Comparison of ENCODE assay signal across 9 cellular contexts in the genomic region with DNA sequence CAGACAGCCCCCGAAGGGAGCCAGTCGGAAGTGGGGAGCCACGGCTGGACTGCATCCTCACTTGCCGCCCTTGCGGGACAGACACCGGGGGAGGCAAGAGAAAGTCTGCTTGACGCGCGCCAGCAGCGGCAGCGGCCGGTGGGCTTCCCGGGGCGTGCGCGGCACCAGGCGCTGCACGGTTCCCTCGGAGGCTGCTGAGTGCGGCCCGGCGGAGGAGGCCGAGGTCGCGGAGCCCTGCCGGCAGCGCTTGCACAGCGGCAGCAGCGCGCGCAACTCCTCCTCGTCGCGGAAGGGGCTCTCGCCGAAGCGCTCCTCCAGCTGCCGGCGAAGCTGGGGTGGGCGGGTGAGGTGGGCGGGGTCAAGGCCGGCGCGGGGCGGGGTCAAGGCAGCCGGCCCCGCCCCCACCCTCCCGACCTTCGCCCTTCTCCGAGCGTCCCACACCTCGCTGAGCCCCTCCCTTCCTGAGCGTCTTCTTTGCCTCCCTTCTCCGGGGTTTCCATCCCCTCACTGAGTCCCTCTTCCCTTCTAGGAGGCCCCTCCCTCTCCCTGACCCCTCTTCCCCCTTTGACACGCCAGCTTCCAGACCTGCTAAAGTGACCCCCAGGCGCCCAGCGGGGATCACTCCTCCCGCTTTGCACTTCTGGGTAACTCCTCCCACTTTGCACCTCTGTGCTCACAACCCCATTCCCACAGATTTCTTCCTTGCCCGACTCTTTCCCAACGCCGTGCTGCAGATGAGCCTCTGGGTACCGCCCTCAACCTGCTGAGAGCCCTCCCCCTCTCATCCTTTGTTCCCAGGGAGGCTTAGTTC. TPM values are rescaled to one million over a fixed set of nuclear protein-coding genes. Genes with fewer than 3 reads are reported as not detected.
DNase-seq lines count a peak whose midpoint lies in the region; ATAC-seq and TF ChIP-seq lines count a peak whose summit lies in the region.
"Had no signal": no experiment of that assay in that cellular context is flagged by ENCODE, and none has a peak within 500 bp of the region (broad histone marks: within the 10 kb centered on the region; RNA-seq: fewer than 3 reads in every experiment).

No MANE protein-coding gene starts in this region.

- peaks cover 0 to 13% of the 10 kb centered on the region in 2 donors for H3K4me1 Mint-ChIP-seq in natural killer cell
- H3K4me1 Mint-ChIP-seq in stimulated activated naive B cell treated with anti-CD40 and anti-IgM and Interleukin-4, amounts not matched to agents 10 μg/mL and 1 μg/mL and 100 μg/mL, for 72 hours: peaks cover 26 to 28% of the 10 kb centered on the region in 2 donors

- intact Hi-C loops in natural killer cell (cut with micrococcal nuclease): no loop called here

- no peak for TF ChIP-seq POLR2A in erythroblast (IDR thresholded peaks at IDR 0.05; ENCODE audit: low read length)

- no peaks in the 10 kb centered on the region for H3K36me3 Mint-ChIP-seq in natural killer cell
- H3K36me3 Mint-ChIP-seq in stimulated activated naive B cell treated with anti-CD40 and anti-IgM and Interleukin-4, amounts not matched to agents 10 μg/mL and 1 μg/mL and 100 μg/mL, for 72 hours: no peaks in the 10 kb centered on the region

- H3K27ac Mint-ChIP-seq in natural killer cell: peak overlapping the region in 1 of 2 donors; percentile 52
- H3K27ac Mint-ChIP-seq in stimulated activated naive B cell treated with anti-CD40 and anti-IgM and Interleukin-4, amounts not matched to agents 10 μg/mL and 1 μg/mL and 100 μg/mL, for 72 hours: peak overlapping the region; percentile 26

- peak; percentile 59 for ATAC-seq in HG03159 (IDR thresholded peaks at IDR 0.05; ENCODE audit: unreplicated experiment)
- peak; percentile 82 to 96 (median 95) for ATAC-seq in natural killer cell
- ATAC-seq in stimulated activated naive B cell treated with anti-CD40 and anti-IgM and Interleukin-4, amounts not matched to agents 10 μg/mL and 1 μg/mL and 100 μg/mL, for 72 hours (replicated peaks): peak; percentile 85 to 86
- no peak for ATAC-seq in HG03565 (IDR thresholded peaks at IDR 0.05; ENCODE audit: unreplicated experiment)

- no peaks in the 10 kb centered on the region for H3K9me3 Mint-ChIP-seq in natural killer cell
- H3K9me3 Mint-ChIP-seq in stimulated activated naive B cell treated with anti-CD40 and anti-IgM and Interleukin-4, amounts not matched to agents 10 μg/mL and 1 μg/mL and 100 μg/mL, for 72 hours: no peaks in the 10 kb centered on the region

- peaks cover 9 to 17% of the 10 kb centered on the region in 2 donors for H3K27me3 Mint-ChIP-seq in natural killer cell (ENCODE audit: low read depth in 2 of 2)
- H3K27me3 Mint-ChIP-seq in stimulated activated naive B cell treated with anti-CD40 and anti-IgM and Interleukin-4, amounts not matched to agents 10 μg/mL and 1 μg/mL and 100 μg/mL, for 72 hours: peaks cover 6 to 11% of the 10 kb centered on the region in 2 donors

- no peak for TF ChIP-seq CTCF in natural killer cell (IDR thresholded peaks at IDR 0.05)

- peak; percentile 48 for DNase-seq in DMS 273 treated with DMSO at 0.1 percent for 48 hours (lab: John Stamatoyannopoulos, UW)
- DNase-seq in NCI-H82 (lab: John Stamatoyannopoulos, UW): peak; percentile 92
- DNase-seq in activated CD8-positive, alpha-beta memory T cell treated with anti-CD3 and anti-CD28 coated beads, Interleukin-2, amount 50 U/mL, for 4 hours: peak; percentile 68
- DNase-seq in erythroblast (lab: John Stamatoyannopoulos, UW): peak; percentile 66 to 74
- DNase-seq in natural killer cell: peak; percentile 63
- DNase-seq in stimulated activated naive B cell treated with anti-CD40 and anti-IgM and Interleukin-4, amounts not matched to agents 10 μg/mL and 1 μg/mL and 100 μg/mL, for 72 hours: peak; percentile 49

- peak overlapping the region; percentile 82 for H3K4me3 Mint-ChIP-seq in natural killer cell
- H3K4me3 Mint-ChIP-seq in stimulated activated naive B cell treated with anti-CD40 and anti-IgM and Interleukin-4, amounts not matched to agents 10 μg/mL and 1 μg/mL and 100 μg/mL, for 72 hours: peak overlapping the region; percentile 73 to 82

RNA-seq across cellular contexts. Expression of a gene that starts 8.8 kb away (rescaled TPM):
- not detected for total RNA-seq in natural killer cell
- total RNA-seq: T-helper 1 cell treated with Interleukin-12 subunit alpha and Interleukin-12 subunit beta and Interleukin-4 antibody, amounts not matched to agents 30 ng/mL and 1 ng/mL, for 36 hours had no signal

RNA-seq across cellular contexts. Expression of a gene that starts 8.9 kb away (rescaled TPM):
- not detected for total RNA-seq in natural killer cell
- total RNA-seq: T-helper 1 cell treated with Interleukin-12 subunit alpha and Interleukin-12 subunit beta and Interleukin-4 antibody, amounts not matched to agents 30 ng/mL and 1 ng/mL, for 36 hours had no signal

RNA-seq across cellular contexts. Expression of a gene that starts 16.1 kb away (rescaled TPM):
- total RNA-seq in natural killer cell: not detected
- total RNA-seq: T-helper 1 cell treated with Interleukin-12 subunit alpha and Interleukin-12 subunit beta and Interleukin-4 antibody, amounts not matched to agents 30 ng/mL and 1 ng/mL, for 36 hours had no signal

RNA-seq across cellular contexts. Expression of a gene that starts 42.4 kb away (rescaled TPM):
- under 1 TPM in 1 of 3 donors, not detected in 2; 0.12 TPM for total RNA-seq in natural killer cell
